1 cellular context compared by ENCODE assay signal in the genomic region with DNA sequence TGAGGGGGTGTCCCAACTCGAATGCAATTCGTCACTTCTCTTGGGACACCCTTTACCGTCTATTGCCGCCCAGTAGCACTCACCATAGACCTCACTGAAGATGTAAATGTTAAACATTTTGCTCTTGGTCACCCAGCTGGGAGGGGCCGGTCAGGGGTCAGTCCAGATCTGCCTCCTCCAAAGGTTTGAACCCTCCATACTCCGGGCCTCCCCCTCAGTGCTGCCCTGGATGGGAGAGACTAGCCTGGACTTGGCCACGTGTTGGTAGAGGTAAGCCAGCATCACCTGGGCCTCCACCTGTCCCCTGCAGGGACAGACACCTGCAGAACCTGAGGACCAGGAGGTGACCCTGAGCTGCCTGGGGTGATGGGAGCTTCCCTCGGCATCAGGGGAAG.
TF ChIP-seq lines count a peak whose summit lies in the region.

No MANE protein-coding gene starts in this region.

TF ChIP-seq in H1, 55 proteins besides CTCF, POLR2A, EP300 and RAD21:
- no peak for TF ChIP-seq HDAC2 (IDR thresholded peaks at IDR 0.05; ENCODE audit: borderline replicate concordance in 1 of 2, low read depth in 2 of 2, low read length in 2 of 2)
- TF ChIP-seq YY1 (IDR thresholded peaks at IDR 0.05; ENCODE audit: low read depth, low read length): no peak
- no peak for TF ChIP-seq GABPA (IDR thresholded peaks at IDR 0.05; ENCODE audit: borderline replicate concordance, insufficient read depth, low read length)
- TF ChIP-seq CHD2 (IDR thresholded peaks at IDR 0.05; ENCODE audit: low read length): no peak
- TF ChIP-seq CBX8 (IDR thresholded peaks at IDR 0.05; ENCODE audit: borderline replicate concordance, low read depth, low read length): no peak
- TF ChIP-seq NANOG (IDR thresholded peaks at IDR 0.05; ENCODE audit: insufficient read depth, low read depth, low read length, poor library complexity, severe bottlenecking): no peak
- no peak for TF ChIP-seq HDAC6 (IDR thresholded peaks at IDR 0.05; ENCODE audit: low read depth, low read length)
- TF ChIP-seq BCL11A (IDR thresholded peaks at IDR 0.05; ENCODE audit: low read depth in 2 of 2, low read length in 2 of 2): no peak
- TF ChIP-seq SIX5 (IDR thresholded peaks at IDR 0.05; ENCODE audit: low read depth, low read length): no peak
- TF ChIP-seq EGR1 (IDR thresholded peaks at IDR 0.05; ENCODE audit: borderline replicate concordance, low read depth, low read length): no peak
- TF ChIP-seq, protein P1, sequence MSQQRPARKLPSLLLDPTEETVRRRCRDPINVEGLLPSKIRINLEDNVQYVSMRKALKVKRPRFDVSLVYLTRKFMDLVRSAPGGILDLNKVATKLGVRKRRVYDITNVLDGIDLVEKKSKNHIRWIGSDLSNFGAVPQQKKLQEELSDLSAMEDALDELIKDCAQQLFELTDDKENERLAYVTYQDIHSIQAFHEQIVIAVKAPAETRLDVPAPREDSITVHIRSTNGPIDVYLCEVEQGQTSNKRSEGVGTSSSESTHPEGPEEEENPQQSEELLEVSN (IDR thresholded peaks at IDR 0.05): no peak
- TF ChIP-seq KDM1A (IDR thresholded peaks at IDR 0.05; ENCODE audit: borderline replicate concordance, low read length): no peak
